8 cellular contexts compared by ENCODE assay signal in genomic region chrX:16185725-16186136, GRCh38. TPM values are rescaled to one million over a fixed set of nuclear protein-coding genes. Genes with fewer than 3 reads are reported as not detected.
DNase-seq lines count a peak whose midpoint lies in the region; ATAC-seq and TF ChIP-seq lines count a peak whose summit lies in the region.

No MANE protein-coding gene starts in this region.

- peak; percentile 21 for DNase-seq in AG04450 (ENCODE audit: low read depth, low spot score)
- DNase-seq in SK-MEL-5 (ENCODE audit: low read depth, low spot score): peak; percentile 21
- DNase-seq in kidney tubule cell (ENCODE audit: low spot score): peak; percentile 95
- DNase-seq in effector CD4-positive, alpha-beta T cell: no peak
- DNase-seq in Ammon's horn (ENCODE audit: low spot score): no peak
- DNase-seq in T-helper 9 cell: no peak

- in situ Hi-C loops in SK-MEL-5 (cut with HindIII; ENCODE audit: low pct_unique_long_range_greater_than_20kb, low sequenced_read_pairs): no loop called here

- ATAC-seq in GM19035 (IDR thresholded peaks at IDR 0.05; ENCODE audit: unreplicated experiment): peak; percentile 97
- ATAC-seq in HG03103 (IDR thresholded peaks at IDR 0.05; ENCODE audit: low read depth, unreplicated experiment): peak; percentile 97

- H3K27me3 ChIP-seq in AG04450 (ENCODE audit: control insufficient read depth, insufficient read depth, low read length): no peaks in the 10 kb centered on the region

- no peak overlapping the region for H3K4me3 ChIP-seq in AG04450 (ENCODE audit: low read depth, low read length)

- TF ChIP-seq CTCF in AG04450 (IDR thresholded peaks at IDR 0.05; ENCODE audit: low read depth, low read length): no peak

- no peaks in the 10 kb centered on the region; the same call in 1 of the 2 replicates for H3K9me3 ChIP-seq in AG04450 (ENCODE audit: control insufficient read depth, insufficient read depth, low read length)

- CTCF ChIA-PET in AG04450 (lab: Charles Lee): no interaction called here

- POLR2A ChIA-PET in AG04450 (lab: Yijun Ruan, JAX): no interaction called here

- no peak overlapping the region for H3K27ac ChIP-seq in AG04450 (ENCODE audit: low read depth, low read length)

RNA-seq across cellular contexts. Expression of gene MAGEB17, which starts 18.4 kb away (rescaled TPM):
- 0.05 TPM in 1 of 2 replicates, not detected in the other for polyA plus RNA-seq in AG04450 (2011; rRNA removed)
- not detected in 2 replicates for polyA minus RNA-seq in AG04450 (2011; rRNA and poly(A)+ RNA removed)
- 0.40 TPM in 1 of 2 replicates, not detected in the other for total RNA-seq in SK-MEL-5 (2014; rRNA removed; shearing (Covaris generic))
- polyA plus RNA-seq in SK-MEL-5 (2015; cell fraction: cytosol; rRNA removed): 0.13 and 0.18 TPM in 2 replicates
- 0.27 TPM in 1 of 2 replicates, not detected in the other for polyA plus RNA-seq in SK-MEL-5 (2015; cell fraction: nucleus; rRNA removed)

Comparison
In these comparisons a context has a peak if more than half of its experiments do, and no peak if none do; other contexts are left out.
1. DNase-seq: peak in AG04450 (single experiment), SK-MEL-5 (single experiment) and kidney tubule cell (single experiment); none in effector CD4-positive, alpha-beta T cell (single experiment), Ammon's horn (single experiment) and T-helper 9 cell (single experiment).